16 cellular contexts compared by ENCODE assay signal in genomic region chr22:45804986-45805325, GRCh38.
DNase-seq lines count a peak whose midpoint lies in the region; ATAC-seq, FAIRE-seq and TF ChIP-seq lines count a peak whose summit lies in the region.
"Had no signal": no experiment of that assay in that cellular context is flagged by ENCODE, and none has a peak within 500 bp of the region (broad histone marks: within the 10 kb centered on the region; RNA-seq: fewer than 3 reads in every experiment).

No MANE protein-coding gene starts in this region.

- no TSS peak for BruUV-seq in HepG2 (replicated peaks; lab: Mats Ljungman, UMichigan)

- H4K20me1 ChIP-seq in HepG2 (ENCODE audit: insufficient read depth, low read length): no peaks in the 10 kb centered on the region

- TF ChIP-seq POLR2A in HepG2 (IDR thresholded peaks at IDR 0.05; ENCODE audit: insufficient read depth in 1 of 2, low read depth in 2 of 2, low read length in 2 of 2) (no peak), right lobe of liver (IDR thresholded peaks at IDR 0.05) (no peak)

- H3K9me3 ChIP-seq in HepG2 (ENCODE audit: low read length) (no peaks in the 10 kb centered on the region), right lobe of liver (no peaks in the 10 kb centered on the region), SJCRH30 (replicated peaks) (no peaks in the 10 kb centered on the region)
- H3K9me3 ChIP-seq: BLaER1, gastrocnemius medialis, vagina had no signal

- no peak overlapping the region for H3K9ac ChIP-seq in HepG2 (ENCODE audit: insufficient read depth, low read depth, low read length)
- H3K9ac ChIP-seq: BLaER1 had no signal

- no peak overlapping the region for H2AFZ ChIP-seq in HepG2 (ENCODE audit: low read length)

- H3K79me2 ChIP-seq in HepG2 (ENCODE audit: insufficient read depth, low read length): no peaks in the 10 kb centered on the region

- H3K4me2 ChIP-seq in HepG2 (ENCODE audit: low read depth, low read length): no peak overlapping the region
- H3K4me2 ChIP-seq: BLaER1 had no signal

- H3K4me1 ChIP-seq in HepG2 (ENCODE audit: insufficient read depth, low read length): no peaks in the 10 kb centered on the region
- H3K4me1 ChIP-seq in right lobe of liver: no peaks in the 10 kb centered on the region
- H3K4me1 ChIP-seq in SJCRH30: peaks cover 33% of the 10 kb centered on the region
- H3K4me1 ChIP-seq: BLaER1 had no signal

- H3K36me3 ChIP-seq in HepG2 (replicated peaks in 1 of 2; ENCODE audit: control insufficient read depth in 1 of 2, insufficient read depth in 2 of 2, low read length in 2 of 2): peaks cover 6 to 34% of the 10 kb centered on the region in 2 experiments; a peak in 4 of 5 replicates
- peaks cover 0 to 10% (median 0%) of the 10 kb centered on the region in 4 donors for H3K36me3 ChIP-seq in right lobe of liver
- peaks cover 2% of the 10 kb centered on the region; the same call in 1 of the 2 replicates for H3K36me3 ChIP-seq in SJCRH30

- H3K4me3 ChIP-seq in HepG2 (replicated peaks in 1 of 3; ENCODE audit: insufficient read depth in 1 of 3, low read depth in 2 of 3, low read length in 3 of 3) (no peak overlapping the region), right lobe of liver (no peak overlapping the region), SJCRH30 (no peak overlapping the region)
- H3K4me3 ChIP-seq: BLaER1, gastrocnemius medialis, vagina had no signal

- TF ChIP-seq CTCF in HepG2 (CRISPR knock-in tag; IDR thresholded peaks at IDR 0.05): no peak
- TF ChIP-seq CTCF in right lobe of liver (IDR thresholded peaks at IDR 0.05): no peak

- no peak for FAIRE-seq in HepG2 (lab: Jason Lieb, UNC)
- FAIRE-seq in urothelium cell line (lab: Jason Lieb, UNC): peak; percentile 97
- FAIRE-seq: H1 had no signal

- in situ Hi-C loops in HepG2 (cut with HindIII; ENCODE audit: extremely low pct_ligation_motif_present, low pct_unique_long_range_greater_than_20kb): no loop called here

- POLR2A ChIA-PET in HepG2 (lab: Yijun Ruan, JAX): no interaction called here

- no peak for TF ChIP-seq RAD21 in HepG2 (CRISPR knock-in tag; IDR thresholded peaks at IDR 0.05)

- H3K27me3 ChIP-seq in HepG2 (ENCODE audit: control insufficient read depth in 1 of 2, insufficient read depth in 2 of 2, low read length in 2 of 2): no peaks in the 10 kb centered on the region
- no peaks in the 10 kb centered on the region for H3K27me3 ChIP-seq in right lobe of liver
- H3K27me3 ChIP-seq in SJCRH30: no peaks in the 10 kb centered on the region
- H3K27me3 ChIP-seq: BLaER1, gastrocnemius medialis, vagina had no signal

- peak; percentile 4 for DNase-seq in HepG2 (ENCODE audit: low spot score)
- DNase-seq in right lobe of liver: no peak
- peak; percentile 40 to 59 for DNase-seq in SJCRH30
- DNase-seq in fibroblast of peridontal ligament (ENCODE audit: extremely low read depth): peak; percentile 97
- peak; percentile 84 for DNase-seq in urothelium cell line (ENCODE audit: low spot score)
- DNase-seq in DMS153 treated with DMSO at 0.1 percent for 48 hours (lab: John Stamatoyannopoulos, UW; ENCODE audit: unreplicated experiment): no peak
- DNase-seq in stimulated activated CD4-positive, alpha-beta T cell treated with anti-CD3 and anti-CD28 coated beads, Interleukin-4, amount 100 ng/mL, for 1 hour: no peak
- no peak for DNase-seq in T-helper 9 cell
- DNase-seq: activated naive CD4-positive, alpha-beta T cell treated with anti-CD3 and anti-CD28 coated beads for 36 hours; gastrocnemius medialis; NCI-H774; stimulated activated CD4-positive, alpha-beta T cell treated with anti-CD3 and anti-CD28 coated beads, Interleukin-4, amount 100 ng/mL, for 24 hours had no signal

- 94% methylated on average over 3 of the region's 3 CpGs for WGBS in HepG2 (ENCODE audit: low lambda C conversion rate)
- 77% methylated on average over 3 of the region's 3 CpGs for WGBS in right lobe of liver (ENCODE audit: insufficient coverage, low coverage, low lambda C conversion rate, missing lambda C conversion rate)

- CTCF ChIA-PET in HepG2 (lab: Yijun Ruan, JAX; ENCODE audit: low intra/inter-chr PET ratio, low total read pairs): no interaction called here

- TF ChIP-seq EP300 in HepG2 (IDR thresholded peaks at IDR 0.05; ENCODE audit: low read depth in 2 of 2, low read length in 2 of 2) (no peak), HepG2 (CRISPR knock-in tag; IDR thresholded peaks at IDR 0.05; ENCODE audit: borderline replicate concordance) (no peak)

- H3K27ac ChIP-seq in HepG2 (ENCODE audit: extremely low read length, insufficient read depth, low read length) (no peak overlapping the region), right lobe of liver (no peak overlapping the region), SJCRH30 (peak overlapping the region; percentile 46)
- H3K27ac ChIP-seq: BLaER1, gastrocnemius medialis, vagina, VCaP had no signal

- no peak for ATAC-seq in HepG2
- no peak for ATAC-seq in right lobe of liver

- intact Hi-C loops in HepG2 (cut with micrococcal nuclease; ENCODE audit: unreplicated experiment): no loop called here
- intact Hi-C loops in right lobe of liver (cut with DNase I): no loop called here

TF ChIP-seq in HepG2, 621 proteins besides CTCF, POLR2A, EP300 and RAD21:
- no peak for TF ChIP-seq ZNF33B (CRISPR knock-in tag; IDR thresholded peaks at IDR 0.05)
- TF ChIP-seq DMTF1 (CRISPR knock-in tag; IDR thresholded peaks at IDR 0.05): no peak
- TF ChIP-seq MZF1 (CRISPR knock-in tag; IDR thresholded peaks at IDR 0.05; ENCODE audit: borderline replicate concordance): no peak
- no peak for TF ChIP-seq SMAD9 (CRISPR knock-in tag; IDR thresholded peaks at IDR 0.05)
- TF ChIP-seq THAP9 (CRISPR knock-in tag; IDR thresholded peaks at IDR 0.05; ENCODE audit: borderline replicate concordance): no peak
- no peak for TF ChIP-seq SAFB2 (CRISPR knock-in tag; IDR thresholded peaks at IDR 0.05; ENCODE audit: borderline replicate concordance, low read depth)
- TF ChIP-seq ZKSCAN1 (IDR thresholded peaks at IDR 0.05; ENCODE audit: low read length): no peak
- TF ChIP-seq CEBPB (IDR thresholded peaks at IDR 0.05; ENCODE audit: borderline replicate concordance, low read depth, low read length): no peak
- TF ChIP-seq ZNF292 (CRISPR knock-in tag; IDR thresholded peaks at IDR 0.05; ENCODE audit: borderline replicate concordance, low read depth): no peak
- TF ChIP-seq ZMYM4 (CRISPR knock-in tag; IDR thresholded peaks at IDR 0.05): no peak
- no peak for TF ChIP-seq GZF1 (CRISPR knock-in tag; IDR thresholded peaks at IDR 0.05)
- TF ChIP-seq ZNF788 (CRISPR knock-in tag; IDR thresholded peaks at IDR 0.05; ENCODE audit: borderline replicate concordance): no peak
- no peak for TF ChIP-seq ZMAT3 (CRISPR knock-in tag; conservative IDR thresholded peaks at IDR 0.05)

Comparison
In these comparisons a context has a peak if more than half of its experiments do, and no peak if none do; other contexts are left out.
1. DNase-seq: peak in HepG2 (single experiment), SJCRH30 (2 of 2), fibroblast of peridontal ligament (single experiment) and urothelium cell line (single experiment); none in right lobe of liver (0 of 3), DMS153 treated with DMSO at 0.1 percent for 48 hours (single experiment), stimulated activated CD4-positive, alpha-beta T cell treated with anti-CD3 and anti-CD28 coated beads, Interleukin-4, amount 100 ng/mL, for 1 hour (single experiment) and T-helper 9 cell (single experiment).